ENCODE assay signal across 9 cellular contexts in genomic region chr7:44065431-44066110, GRCh38. TPM values are rescaled to one million over a fixed set of nuclear protein-coding genes. Genes with fewer than 3 reads are reported as not detected.
DNase-seq lines count a peak whose midpoint lies in the region; ATAC-seq and TF ChIP-seq lines count a peak whose summit lies in the region.
"Had no signal": no experiment of that assay in that cellular context is flagged by ENCODE, and none has a peak within 500 bp of the region (broad histone marks: within the 10 kb centered on the region; RNA-seq: fewer than 3 reads in every experiment).

PGAM2 (minus strand) TSS chr7:44065567; CDS start chr7:44065529, 38 bp downstream.

- no peaks in the 10 kb centered on the region for H4K20me1 ChIP-seq in MM.1S (ENCODE audit: insufficient read depth, low read length)

- no peak within 1 kb of the TSS for H3K9ac ChIP-seq in MM.1S (ENCODE audit: low read length)

- DNase-seq in SIG-M5 treated with dmso at 0.1 percent for 504 hours (lab: John Stamatoyannopoulos, UW; ENCODE audit: unreplicated experiment) (peak; percentile 13), SIG-M5 (lab: John Stamatoyannopoulos, UW) (no peak), WERI-Rb-1 (peak; percentile 84), right cardiac atrium (peak; percentile 78 to 92 (median 89)), OCI-M1 (lab: John Stamatoyannopoulos, UW) (no peak), MM.1S (no peak)
- no peak for DNase-seq in stimulated activated naive CD8-positive, alpha-beta T cell treated with anti-CD3 and anti-CD28 coated beads, Interleukin-15, amount 100 ng/mL, for 72 hours

- 12% methylated on average over 14 of the region's 14 CpGs for WGBS in right cardiac atrium

- TF ChIP-seq CTCF in WERI-Rb-1 (IDR thresholded peaks at IDR 0.05; ENCODE audit: low read depth, low read length) = no peak
- no peak for TF ChIP-seq CTCF in MM.1S (IDR thresholded peaks at IDR 0.05; ENCODE audit: low read length)

- peak within 1 kb of the TSS; percentile 62 for H3K27ac ChIP-seq in WERI-Rb-1
- H3K27ac ChIP-seq in right cardiac atrium (ENCODE audit: low read length) = peak within 1 kb of the TSS; percentile 52
- H3K27ac ChIP-seq in MM.1S (ENCODE audit: low read length) = no peak within 1 kb of the TSS
- H3K27ac ChIP-seq: SK-N-MC had no signal

- peaks cover 39% of the 10 kb centered on the region for H3K4me1 Mint-ChIP-seq in stimulated activated naive CD8-positive, alpha-beta T cell treated with anti-CD3 and anti-CD28 coated beads, Interleukin-15, amount 100 ng/mL, for 72 hours

- peak within 1 kb of the TSS in 1 of 2 donors; percentile 33 for H3K4me3 Mint-ChIP-seq in stimulated activated naive CD8-positive, alpha-beta T cell treated with anti-CD3 and anti-CD28 coated beads, Interleukin-15, amount 100 ng/mL, for 72 hours

- H2AFZ ChIP-seq in MM.1S (ENCODE audit: low read length) = no peak within 1 kb of the TSS

- no peaks in the 10 kb centered on the region for H3K79me2 ChIP-seq in MM.1S (ENCODE audit: low read length)

- H3K36me3 ChIP-seq in WERI-Rb-1 (peaks cover 20% of the 10 kb centered on the region; the same call in 1 of the 2 replicates), MM.1S (replicated peaks; ENCODE audit: insufficient read depth, low read length) (no peaks in the 10 kb centered on the region)

- H3K4me1 ChIP-seq in right cardiac atrium (ENCODE audit: control insufficient read depth, insufficient read depth, low read length) = peaks cover 13% of the 10 kb centered on the region
- no peaks in the 10 kb centered on the region for H3K4me1 ChIP-seq in MM.1S (ENCODE audit: low read length)

- no peaks in the 10 kb centered on the region for H3K9me2 ChIP-seq in MM.1S (replicated peaks; ENCODE audit: insufficient read depth, low read length)

- no peaks in the 10 kb centered on the region for H3F3A ChIP-seq in MM.1S (ENCODE audit: insufficient read depth, low read length)

- H3K4me3 ChIP-seq in WERI-Rb-1 (ENCODE audit: low read depth, low read length) (peak within 1 kb of the TSS; percentile 45), right cardiac atrium (ENCODE audit: low read length) (peak within 1 kb of the TSS; percentile 54), MM.1S (ENCODE audit: low read length) (no peak within 1 kb of the TSS)
- H3K4me3 ChIP-seq: SK-N-MC had no signal

- no peaks in the 10 kb centered on the region for H3K27me3 Mint-ChIP-seq in stimulated activated naive CD8-positive, alpha-beta T cell treated with anti-CD3 and anti-CD28 coated beads, Interleukin-15, amount 100 ng/mL, for 72 hours

- peak within 1 kb of the TSS; percentile 19 to 80 for H3K27ac Mint-ChIP-seq in stimulated activated naive CD8-positive, alpha-beta T cell treated with anti-CD3 and anti-CD28 coated beads, Interleukin-15, amount 100 ng/mL, for 72 hours

- no peak within 1 kb of the TSS for H3K4me2 ChIP-seq in MM.1S (ENCODE audit: low read depth, low read length)

- intact Hi-C loops in right cardiac atrium (cut with DNase I) = no loop called here

- H3K9me3 Mint-ChIP-seq in stimulated activated naive CD8-positive, alpha-beta T cell treated with anti-CD3 and anti-CD28 coated beads, Interleukin-15, amount 100 ng/mL, for 72 hours = no peaks in the 10 kb centered on the region

- ATAC-seq in right cardiac atrium (peak; percentile 56 to 65), GM19463 (IDR thresholded peaks at IDR 0.05; ENCODE audit: unreplicated experiment) (no peak)
- peak; percentile 41 for ATAC-seq in stimulated activated naive CD8-positive, alpha-beta T cell treated with anti-CD3 and anti-CD28 coated beads, Interleukin-15, amount 100 ng/mL, for 72 hours

- no peaks in the 10 kb centered on the region for H3K9me3 ChIP-seq in WERI-Rb-1 (ENCODE audit: severe bottlenecking)
- H3K9me3 ChIP-seq in right cardiac atrium (ENCODE audit: control insufficient read depth, low read length) = no peaks in the 10 kb centered on the region
- H3K9me3 ChIP-seq in MM.1S (replicated peaks; ENCODE audit: insufficient read depth, low read length) = no peaks in the 10 kb centered on the region

- H3K27me3 ChIP-seq in WERI-Rb-1 (ENCODE audit: insufficient read depth, low read depth, severe bottlenecking) (no peaks in the 10 kb centered on the region), right cardiac atrium (ENCODE audit: control insufficient read depth, insufficient read depth) (no peaks in the 10 kb centered on the region), MM.1S (replicated peaks; ENCODE audit: insufficient read depth, low read length) (no peaks in the 10 kb centered on the region)

RNA-seq across cellular contexts. Expression of gene PGAM2, which starts in this region (rescaled TPM):
- total RNA-seq in right cardiac atrium = 1,000 to 10,000 TPM in 2 of 4 donors, 100 to 1,000 TPM in 2; 946 to 1,159 (median 1,024) TPM
- polyA plus RNA-seq in right cardiac atrium = 2,530 TPM

Comparison
In these comparisons a context has a peak if more than half of its experiments do, and no peak if none do; other contexts are left out.
1. DNase-seq: peak in SIG-M5 treated with dmso at 0.1 percent for 504 hours (single experiment), WERI-Rb-1 (single experiment) and right cardiac atrium (3 of 3); none in SIG-M5 (single experiment), stimulated activated naive CD8-positive, alpha-beta T cell treated with anti-CD3 and anti-CD28 coated beads, Interleukin-15, amount 100 ng/mL, for 72 hours (0 of 2), OCI-M1 (single experiment) and MM.1S (single experiment).